8 cellular contexts compared by ENCODE assay signal in genomic region chr16:2603165-2604015, GRCh38.
DNase-seq lines count a peak whose midpoint lies in the region; ATAC-seq, FAIRE-seq and TF ChIP-seq lines count a peak whose summit lies in the region.

No MANE protein-coding gene starts in this region.

- WGBS in small intestine, 3 donors, result 0 to 1% (median 0%) methylated on average over 56 to 58 of the region's 58 CpGs

- TF ChIP-seq CTCF in 22Rv1 (IDR thresholded peaks at IDR 0.05) (no peak), WI38 (IDR thresholded peaks at IDR 0.05; ENCODE audit: low read depth, low read length) (no peak), bronchial epithelial cell (IDR thresholded peaks at IDR 0.05; ENCODE audit: insufficient read depth, low read length, severe bottlenecking) (no peak)

- H3K4me1 ChIP-seq in small intestine (ENCODE audit: control insufficient read depth in 2 of 2, insufficient read depth in 1 of 2, low read depth in 1 of 2, low read length in 1 of 2), result peaks cover 0 to 3% of the 10 kb centered on the region in 2 donors

- H3K36me3 ChIP-seq in bronchial epithelial cell (ENCODE audit: control insufficient read depth, insufficient read depth, low read length) (peaks cover 4% of the 10 kb centered on the region), small intestine (ENCODE audit: control insufficient read depth in 2 of 2, insufficient read depth in 2 of 2, low read length in 2 of 2) (peaks cover 0 to 1% of the 10 kb centered on the region in 2 donors)

- H3K9me3 ChIP-seq in small intestine (ENCODE audit: control insufficient read depth, low read depth), result no peaks in the 10 kb centered on the region

- FAIRE-seq in bronchial epithelial cell (lab: Jason Lieb, UNC) (no peak), small intestine (lab: Jason Lieb, UNC) (no peak)

- H3K27me3 ChIP-seq in bronchial epithelial cell (ENCODE audit: control insufficient read depth, insufficient read depth, low read length), result no peaks in the 10 kb centered on the region
- H3K27me3 ChIP-seq in small intestine (ENCODE audit: control insufficient read depth in 2 of 2, insufficient read depth in 2 of 2, low read length in 2 of 2), result no peaks in the 10 kb centered on the region

- DNase-seq in NCI-H2196 (lab: John Stamatoyannopoulos, UW; ENCODE audit: unreplicated experiment) (peak; percentile 98), bronchial epithelial cell (ENCODE audit: low read depth) (peak; percentile 86), iPS-NIHi7 (ENCODE audit: extremely low spot score) (peak; percentile 100), small intestine (peak; percentile 96)

- peak overlapping the region; percentile 67 for H3K27ac ChIP-seq in 22Rv1
- H3K27ac ChIP-seq in small intestine (ENCODE audit: low read depth in 1 of 2, low read length in 1 of 2), result peak overlapping the region; percentile 65 to 70

- peak overlapping the region; percentile 92 for H3K4me3 ChIP-seq in WI38 (ENCODE audit: low read depth, low read length)
- peak overlapping the region; percentile 66 for H3K4me3 ChIP-seq in bronchial epithelial cell (ENCODE audit: low read depth, low read length)
- H3K4me3 ChIP-seq in small intestine (ENCODE audit: low read depth in 1 of 2, low read length in 2 of 2), result peak overlapping the region; percentile 74 to 78

- peak; percentile 41 for ATAC-seq in GM18858 (IDR thresholded peaks at IDR 0.05; ENCODE audit: unreplicated experiment)
- peak; percentile 63 for ATAC-seq in HG03103 (IDR thresholded peaks at IDR 0.05; ENCODE audit: low read depth, unreplicated experiment)

Comparison
In these comparisons a context has a peak if more than half of its experiments do, and no peak if none do; other contexts are left out.
1. Peak in every context shown above with its lines: DNase-seq, ATAC-seq, H3K4me3 ChIP-seq and H3K27ac ChIP-seq.